ENCODE assay signal across 8 cellular contexts in genomic region chr1:234326493-234327366, GRCh38.
A peak's percentile ranks its signal among the peaks of the same experiment; 100 is the strongest.
DNase-seq lines count a peak whose midpoint lies in the region; ATAC-seq lines count a peak whose summit lies in the region.

No MANE protein-coding gene starts in this region.

- H3K27ac ChIP-seq in duodenal mucosa (ENCODE audit: low read depth, low read length), result no peak overlapping the region

- H3K4me1 Mint-ChIP-seq in memory B cell, result peaks cover 24% of the 10 kb centered on the region

- DNase-seq in NCI-H510A treated with DMSO at 0.1 percent for 48 hours (lab: John Stamatoyannopoulos, UW), result peak; percentile 33
- DNase-seq in NCI-H510A (lab: John Stamatoyannopoulos, UW), result no peak
- DNase-seq in NCI-H2081 treated with DMSO at 0.1 percent for 48 hours (lab: John Stamatoyannopoulos, UW), result peak; percentile 21
- DNase-seq in activated CD4-positive, alpha-beta T cell treated with anti-CD3 and anti-CD28 coated beads for 4 hours, result peak; percentile 74
- peak; percentile 44 to 53 for DNase-seq in memory B cell (ENCODE audit: low spot score in 2 of 2)
- peak; percentile 28 to 54 for DNase-seq in stimulated activated CD8-positive, alpha-beta memory T cell treated with anti-CD3 and anti-CD28 coated beads, Interleukin-4, amount 100 ng/mL, for 1 hour (ENCODE audit: low read depth in 2 of 2, low spot score in 1 of 2)

- no peak overlapping the region for H3K9ac ChIP-seq in duodenal mucosa (ENCODE audit: low read depth in 1 of 2, low read length in 2 of 2)

- H3K4me1 ChIP-seq in duodenal mucosa (ENCODE audit: control insufficient read depth in 1 of 2, insufficient read depth in 2 of 2, low read length in 2 of 2), result no peaks in the 10 kb centered on the region

- peak; percentile 72 for ATAC-seq in HG02884 (IDR thresholded peaks at IDR 0.05; ENCODE audit: unreplicated experiment)
- ATAC-seq in memory B cell (ENCODE audit: low read depth), result peak; percentile 75

- H3K9me3 ChIP-seq in duodenal mucosa (ENCODE audit: control insufficient read depth in 1 of 2, low read length in 2 of 2), result no peaks in the 10 kb centered on the region

- H3K36me3 ChIP-seq in duodenal mucosa (ENCODE audit: control insufficient read depth in 1 of 2, insufficient read depth in 2 of 2, low read length in 2 of 2), result no peaks in the 10 kb centered on the region

- H3K27me3 ChIP-seq in duodenal mucosa (ENCODE audit: control insufficient read depth in 1 of 2, insufficient read depth in 2 of 2, low read length in 2 of 2), result peaks cover 7 to 27% of the 10 kb centered on the region in 2 donors

- H3K4me3 ChIP-seq in duodenal mucosa (ENCODE audit: low read depth in 1 of 2, low read length in 2 of 2), result peak overlapping the region; percentile 43 to 57

- H3K27me3 Mint-ChIP-seq in memory B cell, result peaks cover 16% of the 10 kb centered on the region

- H3K36me3 Mint-ChIP-seq in memory B cell, result peaks cover under 1% of the 10 kb centered on the region

- H3K9me3 Mint-ChIP-seq in memory B cell, result peaks cover 2% of the 10 kb centered on the region

- H3K27ac Mint-ChIP-seq in memory B cell, result peak overlapping the region; percentile 35

- H3K4me3 Mint-ChIP-seq in memory B cell, result peak overlapping the region; percentile 76
